In genomic region chr13:41311607-41312500, GRCh38 we compare ENCODE assay signal across 1 cellular context.
TF ChIP-seq lines count a peak whose summit lies in the region.

No MANE protein-coding gene starts in this region.

TF ChIP-seq in GM12878, 131 proteins besides CTCF, POLR2A, EP300 and RAD21 (continued from another document):
- TF ChIP-seq ZBTB40 (IDR thresholded peaks at IDR 0.05; ENCODE audit: borderline replicate concordance), result 0 out of 2 replicates have a peak, but pooled peaks have one; percentile 21
- TF ChIP-seq RBBP5 (conservative IDR thresholded peaks at IDR 0.05), result peak; percentile 86; the same call in 1 of the 2 replicates
- TF ChIP-seq SMARCA5 (IDR thresholded peaks at IDR 0.05), result no peak
- TF ChIP-seq CREM (IDR thresholded peaks at IDR 0.05; ENCODE audit: low read depth), result no peak
- no peak for TF ChIP-seq ZNF274 (IDR thresholded peaks at IDR 0.05; ENCODE audit: insufficient read depth, insufficient read length)
- peak; percentile 1; the same call in 1 of the 2 replicates for TF ChIP-seq CBX5 (IDR thresholded peaks at IDR 0.05; ENCODE audit: low read depth)
- no peak for TF ChIP-seq ZBED1 (IDR thresholded peaks at IDR 0.05; ENCODE audit: borderline replicate concordance)
- no peak for TF ChIP-seq ATF7 (IDR thresholded peaks at IDR 0.05; ENCODE audit: low read depth)
- TF ChIP-seq MTA3 (IDR thresholded peaks at IDR 0.05; ENCODE audit: borderline replicate concordance, low read length), result no peak
- no peak for TF ChIP-seq HDAC2 (IDR thresholded peaks at IDR 0.05)
- TF ChIP-seq MEF2A (IDR thresholded peaks at IDR 0.05; ENCODE audit: insufficient read depth, low read depth, low read length), result no peak
- TF ChIP-seq NKRF (conservative IDR thresholded peaks at IDR 0.05), result peak; percentile 75; the same call in 1 of the 2 replicates
- TF ChIP-seq CBX3 (IDR thresholded peaks at IDR 0.05; ENCODE audit: borderline replicate concordance, low read depth), result no peak
- peak; percentile 39; the same call in 1 of the 2 replicates for TF ChIP-seq LARP7 (IDR thresholded peaks at IDR 0.05)
- no peak for TF ChIP-seq ZNF384 (IDR thresholded peaks at IDR 0.05; ENCODE audit: borderline replicate concordance, low read depth, low read length)
- TF ChIP-seq ATF2 (IDR thresholded peaks at IDR 0.05; ENCODE audit: low read length), result no peak
- TF ChIP-seq CEBPZ (IDR thresholded peaks at IDR 0.05; ENCODE audit: low read depth, low read length), result no peak
- no peak for TF ChIP-seq IRF3 (IDR thresholded peaks at IDR 0.05)
- TF ChIP-seq MLLT1 (IDR thresholded peaks at IDR 0.05), result no peak
- no peak for TF ChIP-seq FOS (IDR thresholded peaks at IDR 0.05; ENCODE audit: borderline replicate concordance, extremely low read depth, insufficient read length)
- TF ChIP-seq ZBTB33 (IDR thresholded peaks at IDR 0.05), result no peak
- no peak for TF ChIP-seq STAT1 (conservative IDR thresholded peaks at IDR 0.05)
- TF ChIP-seq ZSCAN29 (IDR thresholded peaks at IDR 0.05), result no peak
- TF ChIP-seq RB1 (IDR thresholded peaks at IDR 0.05; ENCODE audit: borderline replicate concordance), result no peak
- TF ChIP-seq SIN3A (IDR thresholded peaks at IDR 0.05; ENCODE audit: low read depth, low read length), result no peak; the same call in 1 of the 2 replicates
- TF ChIP-seq ZNF592 (IDR thresholded peaks at IDR 0.05), result no peak
- TF ChIP-seq ASH2L (IDR thresholded peaks at IDR 0.05; ENCODE audit: borderline replicate concordance, low read depth), result 0 out of 2 replicates have a peak, but pooled peaks have one; percentile 12
- TF ChIP-seq KAT2A (conservative IDR thresholded peaks at IDR 0.05; ENCODE audit: control insufficient read depth, low read depth, low read length), result no peak
- 0 out of 4 replicates have a peak, but pooled peaks of 1 of the 2 experiments have one; percentile 10 for TF ChIP-seq IKZF2 (IDR thresholded peaks at IDR 0.05)
- TF ChIP-seq KLF5 (IDR thresholded peaks at IDR 0.05; ENCODE audit: partially characterized antibody), result no peak
